ENCODE assay signal across 10 cellular contexts in genomic region chr2:237980751-237981150, GRCh38.
DNase-seq lines count a peak whose midpoint lies in the region; ATAC-seq and TF ChIP-seq lines count a peak whose summit lies in the region.
"Had no signal": no experiment of that assay in that cellular context is flagged by ENCODE, and none has a peak within 500 bp of the region (broad histone marks: within the 10 kb centered on the region; RNA-seq: fewer than 3 reads in every experiment).

No MANE protein-coding gene starts in this region.

- H3K27ac Mint-ChIP-seq in activated T-cell treated with anti-CD3 and anti-CD28 coated beads, Interleukin-2, amount 50 U/mL, for 24 hours: peak overlapping the region; percentile 92

- peak; percentile 41 for DNase-seq in activated T-cell treated with anti-CD3 and anti-CD28 coated beads, Interleukin-2, amount 50 U/mL, for 24 hours
- DNase-seq in activated T-cell treated with anti-CD3 and anti-CD28 coated beads, Interleukin-2, amount 50 U/mL, for 1 hour: no peak
- DNase-seq in SKM-1 treated with dmso at 0.1 percent for 144 hours (lab: John Stamatoyannopoulos, UW; ENCODE audit: unreplicated experiment): peak; percentile 72
- peak; percentile 45 for DNase-seq in choroid plexus epithelial cell (ENCODE audit: low read depth)
- DNase-seq in stimulated activated naive CD8-positive, alpha-beta T cell treated with anti-CD3 and anti-CD28 coated beads, Interleukin-15, Interleukin-2, amounts not matched to agents 100 U/mL and 50 U/mL, for 24 hours: peak; percentile 71
- DNase-seq in stimulated activated naive CD4-positive, alpha-beta T cell (lab: John Stamatoyannopoulos, UW): no peak
- no peak for DNase-seq in foreskin fibroblast
- DNase-seq: GDM1 had no signal

- H3K4me3 Mint-ChIP-seq in activated T-cell treated with anti-CD3 and anti-CD28 coated beads, Interleukin-2, amount 50 U/mL, for 24 hours: peak overlapping the region; percentile 26

- H3K36me3 Mint-ChIP-seq in activated T-cell treated with anti-CD3 and anti-CD28 coated beads, Interleukin-2, amount 50 U/mL, for 24 hours (ENCODE audit: low read depth): peaks cover 75% of the 10 kb centered on the region

- no peak for TF ChIP-seq CTCF in choroid plexus epithelial cell (conservative IDR thresholded peaks at IDR 0.05; ENCODE audit: low read depth, low read length)
- TF ChIP-seq CTCF in foreskin fibroblast (IDR thresholded peaks at IDR 0.05; ENCODE audit: low read depth, low read length): no peak

- H3K4me3 ChIP-seq in choroid plexus epithelial cell (ENCODE audit: low read depth, low read length): no peak overlapping the region
- H3K4me3 ChIP-seq in foreskin fibroblast (ENCODE audit: low read depth in 1 of 2, low read length in 2 of 2): no peak overlapping the region
- H3K4me3 ChIP-seq: smooth muscle cell had no signal

- no peaks in the 10 kb centered on the region for H3K27me3 Mint-ChIP-seq in activated T-cell treated with anti-CD3 and anti-CD28 coated beads, Interleukin-2, amount 50 U/mL, for 24 hours

- H3K9me3 Mint-ChIP-seq in activated T-cell treated with anti-CD3 and anti-CD28 coated beads, Interleukin-2, amount 50 U/mL, for 24 hours: peaks cover 6% of the 10 kb centered on the region

- ATAC-seq in stimulated activated naive CD8-positive, alpha-beta T cell treated with anti-CD3 and anti-CD28 coated beads, Interleukin-15, Interleukin-2, amounts not matched to agents 100 U/mL and 50 U/mL, for 24 hours: peak; percentile 90
- ATAC-seq in GM18520 (IDR thresholded peaks at IDR 0.05; ENCODE audit: unreplicated experiment): no peak

- H3K4me1 Mint-ChIP-seq in activated T-cell treated with anti-CD3 and anti-CD28 coated beads, Interleukin-2, amount 50 U/mL, for 24 hours (ENCODE audit: low read depth): peaks cover 69% of the 10 kb centered on the region

Comparison
In these comparisons a context has a peak if more than half of its experiments do, and no peak if none do; other contexts are left out.
1. DNase-seq: peak in activated T-cell treated with anti-CD3 and anti-CD28 coated beads, Interleukin-2, amount 50 U/mL, for 24 hours (single experiment), SKM-1 treated with dmso at 0.1 percent for 144 hours (single experiment), choroid plexus epithelial cell (single experiment) and stimulated activated naive CD8-positive, alpha-beta T cell treated with anti-CD3 and anti-CD28 coated beads, Interleukin-15, Interleukin-2, amounts not matched to agents 100 U/mL and 50 U/mL, for 24 hours (single experiment); none in activated T-cell treated with anti-CD3 and anti-CD28 coated beads, Interleukin-2, amount 50 U/mL, for 1 hour (single experiment), stimulated activated naive CD4-positive, alpha-beta T cell (0 of 6) and foreskin fibroblast (0 of 2).